Comparison of ENCODE assay signal across 9 cellular contexts in the genomic region with DNA sequence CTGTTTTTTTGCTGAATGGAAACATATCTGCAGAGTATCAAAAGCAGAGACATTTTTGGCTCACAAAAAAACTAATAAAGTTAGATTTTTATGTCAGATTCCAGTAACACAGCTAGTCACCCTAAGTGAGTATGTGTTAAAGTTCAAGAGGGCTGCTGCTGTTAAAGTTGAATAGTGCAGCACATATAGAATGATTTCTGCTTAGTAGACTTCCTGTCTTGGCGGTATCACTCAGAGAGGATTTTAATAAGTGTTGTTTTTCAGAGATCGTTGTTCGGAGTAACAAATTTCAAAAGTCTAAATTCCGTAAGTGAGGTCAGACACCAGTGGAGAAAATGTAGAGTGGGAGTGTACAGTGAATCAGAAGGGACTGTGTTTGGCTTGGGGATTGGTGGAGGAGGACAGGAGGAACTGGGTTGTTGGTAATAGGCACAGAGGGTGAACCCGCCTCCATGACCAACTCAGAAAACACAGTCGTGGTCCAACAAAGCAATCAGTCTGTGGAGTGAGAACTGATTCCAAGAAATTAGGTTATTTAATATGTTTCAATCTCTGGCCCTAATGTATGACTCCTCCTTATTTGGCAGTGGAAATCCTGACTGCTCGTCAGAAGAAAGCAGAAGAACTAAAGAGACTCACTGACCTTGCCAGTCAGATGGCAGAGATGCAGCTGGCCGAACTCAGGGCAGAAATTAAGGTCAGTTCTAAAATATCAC. TPM values are rescaled to one million over a fixed set of nuclear protein-coding genes. Genes with fewer than 3 reads are reported as not detected.
DNase-seq lines count a peak whose midpoint lies in the region; ATAC-seq and TF ChIP-seq lines count a peak whose summit lies in the region.
"Had no signal": no experiment of that assay in that cellular context is flagged by ENCODE, and none has a peak within 500 bp of the region (broad histone marks: within the 10 kb centered on the region; RNA-seq: fewer than 3 reads in every experiment).

No MANE protein-coding gene starts in this region.

- H3K4me3 Mint-ChIP-seq in MCF 10A (ENCODE audit: unreplicated experiment) = no peak overlapping the region
- peak overlapping the region in 2 of 3 experiments; percentile 36 to 44 for H3K4me3 Mint-ChIP-seq in nephron

- WGBS in aorta, 2 donors = 32 to 37% methylated on average over 8 of the region's 8 CpGs

- H3K27me3 Mint-ChIP-seq in MCF 10A (ENCODE audit: insufficient read depth, unreplicated experiment) = no peaks in the 10 kb centered on the region
- no peaks in the 10 kb centered on the region for H3K27me3 Mint-ChIP-seq in nephron (ENCODE audit: low read depth)

- DNase-seq in breast epithelium (ENCODE audit: low spot score in 2 of 2) (no peak), MCF 10A (ENCODE audit: unreplicated experiment) (no peak), coronary artery (ENCODE audit: low spot score) (peak; percentile 81), aorta (peak in 1 of 2 donors; percentile 59), RWPE1 (ENCODE audit: low spot score) (no peak), kidney glomerular epithelial cell (lab: John Stamatoyannopoulos, UW) (no peak)
- DNase-seq: BE2C had no signal

- intact Hi-C loops in breast epithelium (cut with DNase I; ENCODE audit: low total_unique reads) = no loop called here
- intact Hi-C loops in MCF 10A (cut with micrococcal nuclease) = no loop called here
- intact Hi-C loops in aorta (cut with DNase I) = no loop called here

- BruUV-seq in MCF 10A (replicated peaks; lab: Mats Ljungman, UMichigan) = no TSS peak

- H3K36me3 ChIP-seq in breast epithelium (no peaks in the 10 kb centered on the region), aorta (ENCODE audit: control insufficient read depth in 1 of 2, insufficient read depth in 2 of 2, low read length in 1 of 2) (peaks cover 8 to 10% of the 10 kb centered on the region in 2 donors)

- H3K9me3 Mint-ChIP-seq in MCF 10A (ENCODE audit: unreplicated experiment) (no peaks in the 10 kb centered on the region), nephron (no peaks in the 10 kb centered on the region)

- H3K4me1 Mint-ChIP-seq in MCF 10A (ENCODE audit: insufficient read depth, unreplicated experiment) (no peaks in the 10 kb centered on the region), nephron (peaks cover 62% of the 10 kb centered on the region)

- no peaks in the 10 kb centered on the region for H3K9me3 ChIP-seq in breast epithelium
- no peaks in the 10 kb centered on the region for H3K9me3 ChIP-seq in aorta (ENCODE audit: control insufficient read depth, low read length)
- H3K9me3 ChIP-seq: BE2C had no signal

- H3K4me3 ChIP-seq in breast epithelium = peak overlapping the region in 1 of 3 donors; percentile 0
- peak overlapping the region; percentile 12 for H3K4me3 ChIP-seq in coronary artery
- H3K4me3 ChIP-seq in aorta (ENCODE audit: low read length in 2 of 2) = no peak overlapping the region

- H3K4me1 ChIP-seq in breast epithelium (no peaks in the 10 kb centered on the region), aorta (ENCODE audit: control insufficient read depth in 1 of 2, insufficient read depth in 2 of 2, low read length in 2 of 2) (no peaks in the 10 kb centered on the region)

- POLR2A ChIA-PET in MCF 10A (lab: Yijun Ruan, JAX) = interaction anchor here (0.6 kb wide), 1 partner anchor 15 kb away, joined by 4 read pairs; no protein-coding TSS in a partner anchor
- POLR2A ChIA-PET in RWPE1 (lab: Yijun Ruan, JAX; ENCODE audit: low non-redundant PET) = no interaction called here

- peak; percentile 91 for ATAC-seq in aorta (ENCODE audit: low FRiP score)
- no peak for ATAC-seq in HG03442 (IDR thresholded peaks at IDR 0.05; ENCODE audit: unreplicated experiment)

- H3K27ac ChIP-seq in breast epithelium (peak overlapping the region; percentile 65 to 84), coronary artery (peak overlapping the region in 1 of 2 donors; percentile 74), aorta (ENCODE audit: low read depth in 1 of 2, low read length in 2 of 2) (peak overlapping the region in 1 of 2 donors; percentile 40), RWPE1 (no peak overlapping the region)

- TF ChIP-seq POLR2A in breast epithelium (IDR thresholded peaks at IDR 0.05) = no peak

- H3K36me3 Mint-ChIP-seq in MCF 10A (ENCODE audit: insufficient read depth, unreplicated experiment) (peaks cover 44% of the 10 kb centered on the region), nephron (ENCODE audit: low read depth) (peaks cover 65% of the 10 kb centered on the region)

- no peak for TF ChIP-seq CTCF in breast epithelium (IDR thresholded peaks at IDR 0.05)
- no peak for TF ChIP-seq CTCF in MCF 10A (IDR thresholded peaks at IDR 0.05; ENCODE audit: unreplicated experiment)
- no peak for TF ChIP-seq CTCF in coronary artery (IDR thresholded peaks at IDR 0.05)
- no peak for TF ChIP-seq CTCF in nephron (IDR thresholded peaks at IDR 0.05; ENCODE audit: unreplicated experiment in 3 of 3)
- no peak for TF ChIP-seq CTCF in RWPE1 (conservative IDR thresholded peaks at IDR 0.05; ENCODE audit: low read depth)

- H3K27me3 ChIP-seq in breast epithelium (no peaks in the 10 kb centered on the region), aorta (ENCODE audit: control insufficient read depth in 1 of 2, insufficient read depth in 2 of 2, low read length in 1 of 2) (no peaks in the 10 kb centered on the region)
- H3K27me3 ChIP-seq: BE2C had no signal

- CTCF ChIA-PET in MCF 10A (lab: Yijun Ruan, JAX) (interaction anchor here (0.5 to 4.0 kb wide), 5 partner anchors 9 to 717 kb away, joined by 3 to 21 read pairs (median 6); no protein-coding TSS in a partner anchor), RWPE1 (lab: Yijun Ruan, JAX) (interaction anchor here (0.6 to 1.1 kb wide), 2 partner anchors 481 to 493 kb away, joined by 3 to 4 read pairs; no protein-coding TSS in a partner anchor)

- H3K27ac Mint-ChIP-seq in MCF 10A (ENCODE audit: low read depth, unreplicated experiment) (no peak overlapping the region), nephron (peak overlapping the region; percentile 84 to 90 (median 89))

RNA-seq across cellular contexts. Expression of a gene that starts 43.0 kb away (rescaled TPM):
- total RNA-seq in breast epithelium (10 to 100 TPM; 15.7 to 28.2 (median 23.3) TPM), MCF 10A (2022) (13.3 and 13.5 TPM in 2 replicates), aorta (10 to 100 TPM; 13.9 to 14.4 TPM)
- polyA plus RNA-seq in aorta = 10 to 100 TPM; 16.4 to 19.9 TPM

RNA-seq across cellular contexts. Expression of a gene that starts 59.1 kb away (rescaled TPM):
- total RNA-seq in breast epithelium (1 to 10 TPM; 3.6 to 9.1 (median 4.6) TPM), MCF 10A (2022) (9.5 and 14.2 TPM in 2 replicates), aorta (1 to 10 TPM; 1.7 to 3.2 TPM)
- polyA plus RNA-seq in aorta = 1 to 10 TPM in 1 of 2 donors, under 1 TPM in 1; 1.00 to 1.3 TPM
